In genomic region chr17:59964455-59965328, GRCh38 we compare ENCODE assay signal across 1 cellular context.
A peak's percentile ranks its signal among the peaks of the same experiment; 100 is the strongest.
TF ChIP-seq lines count a peak whose summit lies in the region.

RNFT1 (minus strand) TSS chr17:59964740; CDS start chr17:59964663, 77 bp downstream.

TF ChIP-seq in GM12878, 131 proteins besides CTCF, POLR2A, EP300 and RAD21 (continued from another document and continues in another):
- TF ChIP-seq ELK1 (IDR thresholded peaks at IDR 0.05; ENCODE audit: low read depth, low read length) = no peak
- TF ChIP-seq USF2 (IDR thresholded peaks at IDR 0.05; ENCODE audit: borderline replicate concordance, low read depth, low read length) = no peak
- no peak for TF ChIP-seq ZNF274 (IDR thresholded peaks at IDR 0.05; ENCODE audit: insufficient read depth, insufficient read length)
- no peak for TF ChIP-seq HDAC6 (IDR thresholded peaks at IDR 0.05; ENCODE audit: unreplicated experiment)
- TF ChIP-seq NR2C2 (IDR thresholded peaks at IDR 0.05; ENCODE audit: borderline replicate concordance, control insufficient read depth, insufficient read length, low read depth) = no peak
- TF ChIP-seq HDGF (IDR thresholded peaks at IDR 0.05) = no peak
- 0 out of 2 replicates have a peak, but pooled peaks have one; percentile 13 for TF ChIP-seq TCF12 (IDR thresholded peaks at IDR 0.05; ENCODE audit: low read depth, low read length)
- peak; percentile 86 for TF ChIP-seq SREBF1 (IDR thresholded peaks at IDR 0.05; ENCODE audit: low read length)
- no peak for TF ChIP-seq RFX5 (IDR thresholded peaks at IDR 0.05; ENCODE audit: low read depth, low read length)
- TF ChIP-seq ATF7 (IDR thresholded peaks at IDR 0.05; ENCODE audit: low read depth) = peak; percentile 97
- peak; percentile 50; the same call in 1 of the 2 replicates for TF ChIP-seq IRF5 (IDR thresholded peaks at IDR 0.05; ENCODE audit: borderline replicate concordance)
- no peak for TF ChIP-seq CEBPB (IDR thresholded peaks at IDR 0.05; ENCODE audit: borderline replicate concordance in 1 of 2, low read depth in 2 of 2, low read length in 2 of 2)
- peak; percentile 69; the same call in 1 of the 2 replicates for TF ChIP-seq NFXL1 (IDR thresholded peaks at IDR 0.05; ENCODE audit: borderline replicate concordance)
- no peak for TF ChIP-seq MEF2A (IDR thresholded peaks at IDR 0.05; ENCODE audit: insufficient read depth, low read depth, low read length)
- 0 out of 2 replicates have a peak, but pooled peaks have one; percentile 11 for TF ChIP-seq NRF1 (conservative IDR thresholded peaks at IDR 0.05; ENCODE audit: low read depth, low read length)
- TF ChIP-seq HDAC2 (IDR thresholded peaks at IDR 0.05) = no peak
- no peak for TF ChIP-seq HCFC1 (IDR thresholded peaks at IDR 0.05; ENCODE audit: low read length)
- TF ChIP-seq NR2C1 (IDR thresholded peaks at IDR 0.05) = peak; percentile 23; the same call in 1 of the 2 replicates
- TF ChIP-seq CBFB (IDR thresholded peaks at IDR 0.05; ENCODE audit: low read depth) = peak; percentile 92
- no peak for TF ChIP-seq SIN3A (IDR thresholded peaks at IDR 0.05; ENCODE audit: low read depth, low read length)
- TF ChIP-seq GATAD2B (conservative IDR thresholded peaks at IDR 0.05; ENCODE audit: low read depth) = peak; percentile 86
- TF ChIP-seq DPF2 (IDR thresholded peaks at IDR 0.05) = peak; percentile 61
- TF ChIP-seq MTA2 (IDR thresholded peaks at IDR 0.05; ENCODE audit: low read depth) = no peak
- peak; percentile 43 for TF ChIP-seq RELA (IDR thresholded peaks at IDR 0.05; ENCODE audit: borderline replicate concordance, partially characterized antibody)
- TF ChIP-seq POLR2AphosphoS5 (IDR thresholded peaks at IDR 0.05; ENCODE audit: low read length) = peak; percentile 75
- no peak for TF ChIP-seq E2F8 (IDR thresholded peaks at IDR 0.05; ENCODE audit: low read depth, partially characterized antibody)
- no peak for TF ChIP-seq ZBTB4 (CRISPR knock-in tag; IDR thresholded peaks at IDR 0.05)
- no peak for TF ChIP-seq RBBP5 (conservative IDR thresholded peaks at IDR 0.05)
- no peak for TF ChIP-seq HSF1 (IDR thresholded peaks at IDR 0.05; ENCODE audit: low read depth, low read length)
- no peak for TF ChIP-seq KDM1A (IDR thresholded peaks at IDR 0.05; ENCODE audit: borderline replicate concordance)
- TF ChIP-seq NKRF (conservative IDR thresholded peaks at IDR 0.05) = peak; percentile 58; the same call in 1 of the 2 replicates
- no peak for TF ChIP-seq FOXM1 (IDR thresholded peaks at IDR 0.05; ENCODE audit: low read depth, low read length)
- no peak for TF ChIP-seq ZSCAN29 (IDR thresholded peaks at IDR 0.05)
- TF ChIP-seq NBN (IDR thresholded peaks at IDR 0.05) = 0 out of 2 replicates have a peak, but pooled peaks have one; percentile 47
- no peak for TF ChIP-seq REST (IDR thresholded peaks at IDR 0.05; ENCODE audit: low read depth, low read length)
- 0 out of 2 replicates have a peak, but pooled peaks have one; percentile 56 for TF ChIP-seq SMARCA5 (IDR thresholded peaks at IDR 0.05)
- TF ChIP-seq TBL1XR1 (IDR thresholded peaks at IDR 0.05; ENCODE audit: low read depth, low read length) = no peak
- no peak for TF ChIP-seq TCF3 (IDR thresholded peaks at IDR 0.05; ENCODE audit: borderline replicate concordance, insufficient read depth, low read depth, low read length)
- no peak for TF ChIP-seq PBX3 (IDR thresholded peaks at IDR 0.05; ENCODE audit: insufficient replicate concordance, low read depth, low read length)
- no peak for TF ChIP-seq STAT1 (conservative IDR thresholded peaks at IDR 0.05)
- TF ChIP-seq IKZF2 (IDR thresholded peaks at IDR 0.05) = peak; percentile 45 to 57; a peak in 3 of 4 replicates
- peak; percentile 53; the same call in 1 of the 2 replicates for TF ChIP-seq RELB (IDR thresholded peaks at IDR 0.05; ENCODE audit: low read depth)
